In the genomic region with DNA sequence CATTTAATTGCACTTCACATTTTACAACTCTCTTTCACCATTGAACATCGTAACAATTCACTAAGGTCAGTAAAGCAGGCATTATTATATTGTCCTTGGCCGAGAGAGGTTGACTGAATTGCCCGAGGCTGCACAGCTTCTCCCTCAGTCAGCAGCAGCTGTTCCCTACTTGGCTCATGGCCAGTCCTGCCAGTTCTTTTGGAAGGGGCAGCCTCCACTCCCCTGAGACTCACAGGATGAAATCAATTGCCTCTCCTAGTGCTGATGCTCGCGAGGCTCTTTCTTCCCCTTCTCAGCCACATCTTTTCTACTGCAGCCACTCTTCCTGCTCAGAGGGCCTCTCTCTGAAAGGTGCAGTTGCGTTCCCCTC, we compare ENCODE assay signal across 11 cellular contexts.
A peak's percentile ranks its signal among the peaks of the same experiment; 100 is the strongest.
DNase-seq lines count a peak whose midpoint lies in the region; ATAC-seq and TF ChIP-seq lines count a peak whose summit lies in the region.
"Had no signal": no experiment of that assay in that cellular context is flagged by ENCODE, and none has a peak within 500 bp of the region (broad histone marks: within the 10 kb centered on the region; RNA-seq: fewer than 3 reads in every experiment).

No MANE protein-coding gene starts in this region.

- H3K36me3 ChIP-seq in BE2C = no peaks in the 10 kb centered on the region
- peaks cover 17% of the 10 kb centered on the region for H3K36me3 ChIP-seq in OCI-LY3 (replicated peaks; ENCODE audit: low read depth, low read length)
- no peaks in the 10 kb centered on the region for H3K36me3 ChIP-seq in body of pancreas (replicated peaks in 1 of 2; ENCODE audit: insufficient read depth in 1 of 2, low read depth in 2 of 2)
- H3K36me3 ChIP-seq: ascending aorta had no signal

- peak overlapping the region; percentile 94 for H3K4me2 ChIP-seq in OCI-LY3 (ENCODE audit: low read length)
- H3K4me2 ChIP-seq: SK-N-SH had no signal

- no peaks in the 10 kb centered on the region for H3K79me2 ChIP-seq in OCI-LY3 (ENCODE audit: low read length)
- H3K79me2 ChIP-seq: parathyroid adenoma had no signal

- 53 to 60% methylated on average over 6 of the region's 6 CpGs for WGBS in lower leg skin, 2 donors
- 45 to 53% methylated on average over 6 of the region's 6 CpGs for WGBS in body of pancreas, 2 donors

- no peaks in the 10 kb centered on the region; the same call in 1 of the 2 replicates for H3K4me1 ChIP-seq in BE2C
- H3K4me1 ChIP-seq in OCI-LY3 (ENCODE audit: low read length) = peaks cover 51% of the 10 kb centered on the region
- H3K4me1 ChIP-seq in body of pancreas = no peaks in the 10 kb centered on the region
- H3K4me1 ChIP-seq: ascending aorta, parathyroid adenoma had no signal

- H3K27ac ChIP-seq in OCI-LY3 (ENCODE audit: low read length) (peak overlapping the region; percentile 98), body of pancreas (no peak overlapping the region)
- H3K27ac ChIP-seq: ascending aorta, parathyroid adenoma had no signal

- peak overlapping the region; percentile 85 for H3K9ac ChIP-seq in OCI-LY3 (ENCODE audit: low read length)
- H3K9ac ChIP-seq: parathyroid adenoma, SK-N-SH had no signal

- no peaks in the 10 kb centered on the region for H3K9me3 ChIP-seq in BE2C
- peaks cover 12% of the 10 kb centered on the region; the same call in 1 of the 2 replicates for H3K9me3 ChIP-seq in OCI-LY3 (ENCODE audit: insufficient read depth, low read length)
- H3K9me3 ChIP-seq in body of pancreas = no peaks in the 10 kb centered on the region
- H3K9me3 ChIP-seq: ascending aorta, SK-N-SH had no signal

- peak; percentile 50 for DNase-seq in BE2C
- no peak for DNase-seq in lower leg skin (ENCODE audit: low spot score in 2 of 2)
- DNase-seq in UCSD-AML1 (lab: John Stamatoyannopoulos, UW; ENCODE audit: unreplicated experiment) = no peak
- no peak for DNase-seq in body of pancreas
- no peak for DNase-seq in KG1 (lab: John Stamatoyannopoulos, UW)
- DNase-seq: SK-N-SH had no signal

- TF ChIP-seq POLR2A in lower leg skin (IDR thresholded peaks at IDR 0.05) (no peak), body of pancreas (IDR thresholded peaks at IDR 0.05) (no peak)

- TF ChIP-seq CTCF in BE2C (IDR thresholded peaks at IDR 0.05; ENCODE audit: low read depth, low read length) = no peak
- no peak for TF ChIP-seq CTCF in OCI-LY3 (IDR thresholded peaks at IDR 0.05; ENCODE audit: low read depth, low read length)
- no peak for TF ChIP-seq CTCF in lower leg skin (IDR thresholded peaks at IDR 0.05)
- TF ChIP-seq CTCF in body of pancreas (IDR thresholded peaks at IDR 0.05) = no peak

- H3K27me3 ChIP-seq in BE2C = peaks cover 12% of the 10 kb centered on the region
- H3K27me3 ChIP-seq in OCI-LY3 (ENCODE audit: low read depth, low read length) = no peaks in the 10 kb centered on the region
- no peaks in the 10 kb centered on the region for H3K27me3 ChIP-seq in body of pancreas
- H3K27me3 ChIP-seq: ascending aorta had no signal

- ATAC-seq in GM18867 (IDR thresholded peaks at IDR 0.05; ENCODE audit: unreplicated experiment) (peak; percentile 3), HG03095 (IDR thresholded peaks at IDR 0.05; ENCODE audit: unreplicated experiment) (peak; percentile 7), body of pancreas (no peak)

- peak overlapping the region; percentile 68 for H2AFZ ChIP-seq in OCI-LY3 (ENCODE audit: low read depth, low read length)
- H2AFZ ChIP-seq: parathyroid adenoma had no signal

- intact Hi-C loops in lower leg skin (cut with DNase I; ENCODE audit: low total_unique reads) = no loop called here
- intact Hi-C loops in body of pancreas (cut with DNase I) = no loop called here

- no peak overlapping the region for H3K4me3 ChIP-seq in BE2C (ENCODE audit: low read depth, low read length)
- peak overlapping the region; percentile 73 for H3K4me3 ChIP-seq in OCI-LY3 (ENCODE audit: low read length)
- no peak overlapping the region for H3K4me3 ChIP-seq in lower leg skin (ENCODE audit: low read depth, poor library complexity, severe bottlenecking)
- H3K4me3 ChIP-seq in body of pancreas = no peak overlapping the region
- H3K4me3 ChIP-seq: ascending aorta had no signal

- no peaks in the 10 kb centered on the region for H4K20me1 ChIP-seq in OCI-LY3 (ENCODE audit: insufficient read depth, low read length)
